Comparison of ENCODE assay signal across 12 cellular contexts in genomic region chr4:10982305-10982704, GRCh38.
"Had no signal": no experiment of that assay in that cellular context is flagged by ENCODE, and none has a peak within 500 bp of the region (broad histone marks: within the 10 kb centered on the region; RNA-seq: fewer than 3 reads in every experiment).

No MANE protein-coding gene starts in this region.

- ATAC-seq: heart right ventricle had no signal

- H3K27ac Mint-ChIP-seq: activated naive CD4-positive, alpha-beta T cell treated with anti-CD3 and anti-CD28 coated beads, Interleukin-2, amount 10 ng/mL, durations not matched to agents 7 days and 5 days; activated T-helper 2 cell treated with anti-CD3 and anti-CD28 coated beads, Interferon-gamma antibody, Interleukin-2, Interleukin-4, amounts not matched to agents 10 μg/mL and 5 μg/mL and 100 μg/mL, durations not matched to agents 14 hours and 24 hours and 36 hours; mesothelial cell of epicardium had no signal

- H3K4me3 Mint-ChIP-seq: activated naive CD4-positive, alpha-beta T cell treated with anti-CD3 and anti-CD28 coated beads, Interleukin-2, amount 10 ng/mL, durations not matched to agents 7 days and 5 days; mesothelial cell of epicardium had no signal

- H3K36me3 ChIP-seq: cardiac muscle cell, heart right ventricle, tibial nerve had no signal

- H3K9me3 ChIP-seq: heart right ventricle, tibial nerve had no signal

- H3K27me3 Mint-ChIP-seq: activated naive CD4-positive, alpha-beta T cell treated with anti-CD3 and anti-CD28 coated beads, Interleukin-2, amount 10 ng/mL, durations not matched to agents 7 days and 5 days had no signal

- H3K79me2 ChIP-seq: parathyroid adenoma had no signal

- DNase-seq: activated CD4-positive, alpha-beta T cell treated with anti-CD3 and anti-CD28 coated beads for 4 hours; activated CD8-positive, alpha-beta memory T cell treated with anti-CD3 and anti-CD28 coated beads for 24 hours; activated naive CD4-positive, alpha-beta T cell treated with anti-CD3 and anti-CD28 coated beads, Interleukin-2, amount 10 ng/mL, durations not matched to agents 7 days and 5 days; activated T-cell treated with anti-CD3 and anti-CD28 coated beads for 4 hours; heart right ventricle; kidney glomerular epithelial cell; T-helper 9 cell had no signal

- H3K4me1 ChIP-seq: heart right ventricle, parathyroid adenoma had no signal

- H3K9ac ChIP-seq: parathyroid adenoma had no signal

- H3K9me3 Mint-ChIP-seq: activated naive CD4-positive, alpha-beta T cell treated with anti-CD3 and anti-CD28 coated beads, Interleukin-2, amount 10 ng/mL, durations not matched to agents 7 days and 5 days; activated T-helper 2 cell treated with anti-CD3 and anti-CD28 coated beads, Interferon-gamma antibody, Interleukin-2, Interleukin-4, amounts not matched to agents 10 μg/mL and 5 μg/mL and 100 μg/mL, durations not matched to agents 14 hours and 24 hours and 36 hours; mesothelial cell of epicardium had no signal

- H3K4me3 ChIP-seq: cardiac muscle cell, heart right ventricle, tibial nerve had no signal

- H3K27me3 ChIP-seq: cardiac muscle cell, heart right ventricle, tibial nerve had no signal

- H3K27ac ChIP-seq: cardiac muscle cell, heart right ventricle, parathyroid adenoma, tibial nerve had no signal

- H3K36me3 Mint-ChIP-seq: activated naive CD4-positive, alpha-beta T cell treated with anti-CD3 and anti-CD28 coated beads, Interleukin-2, amount 10 ng/mL, durations not matched to agents 7 days and 5 days; mesothelial cell of epicardium had no signal

- H2AFZ ChIP-seq: parathyroid adenoma had no signal
